In genomic region chrX:104015576-104015975, GRCh38 we compare ENCODE assay signal across 2 cellular contexts. TPM values are rescaled to one million over a fixed set of nuclear protein-coding genes. Genes with fewer than 3 reads are reported as not detected.
"Had no signal": no experiment of that assay in that cellular context is flagged by ENCODE, and none has a peak within 500 bp of the region (broad histone marks: within the 10 kb centered on the region; RNA-seq: fewer than 3 reads in every experiment).

No MANE protein-coding gene starts in this region.

RNA-seq across cellular contexts. Expression of gene H2BW1, which starts 2.1 kb away (rescaled TPM):
- total RNA-seq: G401, GM12878 had no signal
- polyA plus RNA-seq: GM12878 had no signal

RNA-seq across cellular contexts. Expression of gene H2BW2, which starts 24.2 kb away (rescaled TPM):
- total RNA-seq: G401, GM12878 had no signal
- polyA plus RNA-seq: GM12878 had no signal

RNA-seq across cellular contexts. Expression of gene TMSB15B, which starts 53.1 kb away (rescaled TPM):
- total RNA-seq: G401 had no signal
